In the genomic region with DNA sequence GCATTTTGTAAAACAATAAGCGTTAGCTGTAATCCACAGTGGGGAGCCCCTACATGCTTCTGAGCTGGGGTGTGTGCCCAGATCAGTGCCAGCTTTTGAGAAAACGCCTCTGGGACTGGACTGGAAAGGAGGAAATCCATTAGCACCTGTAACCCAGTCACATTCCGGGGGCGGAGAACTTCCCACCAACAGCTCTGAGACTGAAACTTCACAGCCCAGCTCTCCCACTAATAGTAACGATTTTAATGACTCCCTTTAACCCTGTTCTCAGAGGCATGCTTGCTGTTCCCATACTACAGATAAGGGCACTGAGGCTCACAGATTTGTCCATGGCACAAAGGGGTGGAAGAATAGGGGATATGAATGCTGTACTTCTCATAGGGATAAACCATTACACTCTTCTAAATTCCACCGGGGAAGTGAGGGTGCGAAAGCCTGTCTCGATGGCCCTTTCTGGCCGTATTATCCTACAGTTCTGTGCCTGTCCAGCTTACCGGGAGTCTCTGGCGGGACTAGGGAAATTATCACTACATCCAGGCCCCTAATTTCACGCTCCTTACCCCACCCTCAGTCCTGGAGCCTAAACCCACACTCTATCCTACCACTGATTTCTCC, we compare ENCODE assay signal across 6 cellular contexts. TPM values are rescaled to one million over a fixed set of nuclear protein-coding genes. Genes with fewer than 3 reads are reported as not detected.
DNase-seq lines count a peak whose midpoint lies in the region; TF ChIP-seq lines count a peak whose summit lies in the region.

No MANE protein-coding gene starts in this region.

- peaks cover 13% of the 10 kb centered on the region for H3K4me1 ChIP-seq in adipocyte (ENCODE audit: control insufficient read depth, insufficient read depth, low read length)
- peaks cover 14% of the 10 kb centered on the region for H3K4me1 ChIP-seq in mucosa of stomach (ENCODE audit: control insufficient read depth, insufficient read depth, low read length)

- H3K27me3 Mint-ChIP-seq in HFFc6 (ENCODE audit: insufficient read depth) = peaks cover 2% of the 10 kb centered on the region; the same call in 1 of the 2 replicates

- no peaks in the 10 kb centered on the region for H3K9me3 ChIP-seq in adipocyte (ENCODE audit: control insufficient read depth, low read length)
- no peaks in the 10 kb centered on the region for H3K9me3 ChIP-seq in mucosa of stomach (ENCODE audit: control insufficient read depth, low read length)

- TF ChIP-seq CTCF in HFFc6 (IDR thresholded peaks at IDR 0.05) = no peak

- peaks cover 16% of the 10 kb centered on the region for H3K4me1 Mint-ChIP-seq in HFFc6 (ENCODE audit: low read depth)

- H3K4me3 ChIP-seq in adipocyte (ENCODE audit: low read length) (peak overlapping the region; percentile 99), mucosa of stomach (ENCODE audit: low read length) (peak overlapping the region; percentile 95)

- peak overlapping the region; percentile 96 for H3K9ac ChIP-seq in adipocyte (ENCODE audit: low read length)
- H3K9ac ChIP-seq in mucosa of stomach (ENCODE audit: low read length) = peak overlapping the region; percentile 97

- H3K9me3 Mint-ChIP-seq in HFFc6 = no peaks in the 10 kb centered on the region

- peak overlapping the region; percentile 70 for H3K27ac Mint-ChIP-seq in HFFc6

- peak overlapping the region; percentile 97 for H3K4me3 Mint-ChIP-seq in HFFc6

- H3K36me3 ChIP-seq in adipocyte (ENCODE audit: control insufficient read depth, insufficient read depth, low read length, severe bottlenecking) (no peaks in the 10 kb centered on the region), mucosa of stomach (ENCODE audit: control insufficient read depth, insufficient read depth, low read length) (no peaks in the 10 kb centered on the region)

- DNase-seq in HFFc6 (no peak), adipocyte (ENCODE audit: low read depth) (peak; percentile 43), cerebellar cortex (ENCODE audit: low spot score) (no peak), SW 1271 (lab: John Stamatoyannopoulos, UW) (no peak)
- no peak for DNase-seq in NK-92 treated with Interleukin-12 subunit alpha and Interleukin-12 subunit beta, amount 100 ng/mL, for 24 hours (lab: John Stamatoyannopoulos, UW)

- H3K27me3 ChIP-seq in adipocyte (replicated peaks; ENCODE audit: control insufficient read depth, insufficient read depth, low read length) = no peaks in the 10 kb centered on the region
- no peaks in the 10 kb centered on the region for H3K27me3 ChIP-seq in mucosa of stomach (ENCODE audit: control insufficient read depth, insufficient read depth, low read length)

- peaks cover 6% of the 10 kb centered on the region; the same call in 1 of the 2 replicates for H3K36me3 Mint-ChIP-seq in HFFc6 (ENCODE audit: low read depth)

RNA-seq across cellular contexts. Expression of a gene that starts 0.8 kb away (rescaled TPM):
- 10 to 100 TPM in 4 of 6 experiments, 1 to 10 TPM in 2; 8.4 to 14.5 (median 11.0) TPM for total RNA-seq in HFFc6 (2021; fragmentation: NEBNext Ultra II Directional; extraction: Animal tissue kit (Norgen Biotek cat#: 25700))

RNA-seq across cellular contexts. Expression of a gene that starts 3.4 kb away (rescaled TPM):
- not detected for total RNA-seq in HFFc6 (2021; fragmentation: NEBNext Ultra II Directional; extraction: Animal tissue kit (Norgen Biotek cat#: 25700))

RNA-seq across cellular contexts. Expression of a gene that starts 37.4 kb away (rescaled TPM):
- 10 to 100 TPM; 17.6 to 31.5 (median 19.9) TPM for total RNA-seq in HFFc6 (2021; fragmentation: NEBNext Ultra II Directional; extraction: Animal tissue kit (Norgen Biotek cat#: 25700))

RNA-seq across cellular contexts. Expression of a gene that starts 38.1 kb away (rescaled TPM):
- total RNA-seq in HFFc6 (2021; fragmentation: NEBNext Ultra II Directional; extraction: Animal tissue kit (Norgen Biotek cat#: 25700)) = 100 to 1,000 TPM; 470 to 573 (median 517) TPM

RNA-seq across cellular contexts. Expression of a gene that starts 39.2 kb away (rescaled TPM):
- total RNA-seq in HFFc6 (2021; fragmentation: NEBNext Ultra II Directional; extraction: Animal tissue kit (Norgen Biotek cat#: 25700)) = 10 to 100 TPM; 14.0 to 15.1 (median 14.4) TPM
